In genomic region chrX:48938721-48939416, GRCh38 we compare ENCODE assay signal across 8 cellular contexts. TPM values are rescaled to one million over a fixed set of nuclear protein-coding genes. Genes with fewer than 3 reads are reported as not detected.
DNase-seq lines count a peak whose midpoint lies in the region; ATAC-seq and TF ChIP-seq lines count a peak whose summit lies in the region.

No MANE protein-coding gene starts in this region.

- no peaks in the 10 kb centered on the region for H3K9me3 ChIP-seq in SK-N-SH

- H3K9me2 ChIP-seq in SK-N-SH, result no peaks in the 10 kb centered on the region

- no peak overlapping the region for H3K4me3 ChIP-seq in SK-N-SH (ENCODE audit: low read depth in 2 of 2, low read length in 1 of 2)

- peaks cover 80% of the 10 kb centered on the region for H3K4me1 Mint-ChIP-seq in activated T-helper 2 cell treated with anti-CD3 and anti-CD28 coated beads, Interferon-gamma antibody, Interleukin-2, Interleukin-4, amounts not matched to agents 10 μg/mL and 5 μg/mL and 100 μg/mL, durations not matched to agents 14 hours and 24 hours and 36 hours (ENCODE audit: low read depth)

- H3F3A ChIP-seq in SK-N-SH (replicated peaks; ENCODE audit: insufficient read depth), result no peaks in the 10 kb centered on the region

- H3K9me3 Mint-ChIP-seq in activated T-helper 2 cell treated with anti-CD3 and anti-CD28 coated beads, Interferon-gamma antibody, Interleukin-2, Interleukin-4, amounts not matched to agents 10 μg/mL and 5 μg/mL and 100 μg/mL, durations not matched to agents 14 hours and 24 hours and 36 hours, result no peaks in the 10 kb centered on the region

- H3K36me3 Mint-ChIP-seq in activated T-helper 2 cell treated with anti-CD3 and anti-CD28 coated beads, Interferon-gamma antibody, Interleukin-2, Interleukin-4, amounts not matched to agents 10 μg/mL and 5 μg/mL and 100 μg/mL, durations not matched to agents 14 hours and 24 hours and 36 hours (ENCODE audit: low read depth), result peaks cover 73% of the 10 kb centered on the region

- WGBS in SK-N-SH (ENCODE audit: low lambda C conversion rate), result no CpG with 5 or more reads among the region's 1 CpG

- H3K36me3 ChIP-seq in SK-N-SH (replicated peaks in 1 of 2; ENCODE audit: control insufficient read depth in 1 of 2, insufficient read depth in 2 of 2, low read length in 1 of 2), result peaks cover 16 to 48% of the 10 kb centered on the region in 2 experiments

- H3K27me3 ChIP-seq in SK-N-SH (ENCODE audit: insufficient read depth), result no peaks in the 10 kb centered on the region

- intact Hi-C loops in activated T-helper 2 cell treated with anti-CD3 and anti-CD28 coated beads, Interferon-gamma antibody, Interleukin-2, Interleukin-4, amounts not matched to agents 10 μg/mL and 5 μg/mL and 100 μg/mL, durations not matched to agents 14 hours and 24 hours and 36 hours (cut with micrococcal nuclease), result loop anchor here (5.0 to 10.0 kb wide), 3 partner anchors 224 to 1277 kb away; no protein-coding TSS in a partner anchor

- CTCF ChIA-PET in SK-N-SH (lab: Yijun Ruan, JAX), result interaction anchor here (2.2 to 3.5 kb wide), 2 partner anchors 7 to 11 kb away, joined by 8 to 10 read pairs; no protein-coding TSS in a partner anchor

- H3K27ac ChIP-seq in SK-N-SH (ENCODE audit: low read depth in 2 of 2, low read length in 1 of 2), result no peak overlapping the region

- no peak overlapping the region for H2AFZ ChIP-seq in SK-N-SH (ENCODE audit: low read depth)

- peaks cover 51% of the 10 kb centered on the region; the same call in 1 of the 2 replicates for H3K79me2 ChIP-seq in SK-N-SH (ENCODE audit: insufficient read depth)

- no peak overlapping the region for H3K9ac ChIP-seq in SK-N-SH

- peak; percentile 69 for DNase-seq in activated T-helper 2 cell treated with anti-CD3 and anti-CD28 coated beads, Interferon-gamma antibody, Interleukin-2, Interleukin-4, amounts not matched to agents 10 μg/mL and 5 μg/mL and 100 μg/mL, durations not matched to agents 14 hours and 24 hours and 36 hours (ENCODE audit: low spot score)
- DNase-seq in stimulated activated CD8-positive, alpha-beta memory T cell treated with anti-CD3 and anti-CD28 coated beads, Interleukin-15, amount 100 ng/mL, for 48 hours (ENCODE audit: low read depth in 2 of 2), result peak; percentile 70 to 76
- DNase-seq in mesenteric fat pad (ENCODE audit: low spot score) (no peak), SK-N-SH (no peak), DMS114 treated with DMSO at 0.1 percent for 48 hours (lab: John Stamatoyannopoulos, UW; ENCODE audit: unreplicated experiment) (no peak), CD1c-positive myeloid dendritic cell (ENCODE audit: extremely low spot score) (no peak)

- no peak overlapping the region for H3K4me2 ChIP-seq in SK-N-SH

- TF ChIP-seq EP300 in SK-N-SH (IDR thresholded peaks at IDR 0.05; ENCODE audit: borderline replicate concordance in 1 of 2, low read depth in 1 of 2, low read length in 1 of 2), result no peak

- POLR2A ChIA-PET in SK-N-SH (lab: Yijun Ruan, JAX), result no interaction called here

- H4K20me1 ChIP-seq in SK-N-SH (ENCODE audit: insufficient read depth), result peaks cover 77% of the 10 kb centered on the region

- no peaks in the 10 kb centered on the region for H3K27me3 Mint-ChIP-seq in activated T-helper 2 cell treated with anti-CD3 and anti-CD28 coated beads, Interferon-gamma antibody, Interleukin-2, Interleukin-4, amounts not matched to agents 10 μg/mL and 5 μg/mL and 100 μg/mL, durations not matched to agents 14 hours and 24 hours and 36 hours (ENCODE audit: low read depth)

- TF ChIP-seq RAD21 in SK-N-SH (IDR thresholded peaks at IDR 0.05; ENCODE audit: low read length), result no peak

- ATAC-seq in GM19463 (IDR thresholded peaks at IDR 0.05; ENCODE audit: unreplicated experiment) (peak; percentile 52), HG03442 (IDR thresholded peaks at IDR 0.05; ENCODE audit: unreplicated experiment) (peak; percentile 44)

- no peak for TF ChIP-seq CTCF in SK-N-SH (IDR thresholded peaks at IDR 0.05)

- H3K4me3 Mint-ChIP-seq in activated T-helper 2 cell treated with anti-CD3 and anti-CD28 coated beads, Interferon-gamma antibody, Interleukin-2, Interleukin-4, amounts not matched to agents 10 μg/mL and 5 μg/mL and 100 μg/mL, durations not matched to agents 14 hours and 24 hours and 36 hours (ENCODE audit: low read depth), result peak overlapping the region; percentile 71

- H3K27ac Mint-ChIP-seq in activated T-helper 2 cell treated with anti-CD3 and anti-CD28 coated beads, Interferon-gamma antibody, Interleukin-2, Interleukin-4, amounts not matched to agents 10 μg/mL and 5 μg/mL and 100 μg/mL, durations not matched to agents 14 hours and 24 hours and 36 hours, result peak overlapping the region; percentile 99

- H3K4me1 ChIP-seq in SK-N-SH (ENCODE audit: control insufficient read depth in 1 of 2, insufficient read depth in 2 of 2, low read depth in 1 of 2, low read length in 1 of 2), result no peaks in the 10 kb centered on the region; a peak in 1 of 4 replicates

TF ChIP-seq in SK-N-SH, 30 proteins besides CTCF, POLR2A, EP300 and RAD21:
- TF ChIP-seq USF2 (IDR thresholded peaks at IDR 0.05; ENCODE audit: borderline replicate concordance, low read depth, low read length) (no peak), REST (IDR thresholded peaks at IDR 0.05; ENCODE audit: low read depth, low read length) (no peak), YY1 (IDR thresholded peaks at IDR 0.05; ENCODE audit: low read depth) (no peak)

RNA-seq across cellular contexts. Expression of gene OTUD5, which starts 18.5 kb away (rescaled TPM):
- 73.9 and 77.9 TPM in 2 replicates for total RNA-seq in activated T-helper 2 cell treated with anti-CD3 and anti-CD28 coated beads, Interferon-gamma antibody, Interleukin-2, Interleukin-4, amounts not matched to agents 10 μg/mL and 5 μg/mL and 100 μg/mL, durations not matched to agents 14 hours and 24 hours and 36 hours
- total RNA-seq in mesenteric fat pad, result 40.0 TPM
- polyA plus RNA-seq in SK-N-SH (2012; rRNA removed), result 90.4 and 97.0 TPM in 2 replicates
- 56.0 and 68.5 TPM in 2 replicates for polyA plus RNA-seq in SK-N-SH (2012; cell fraction: cytosol; rRNA removed)
- 173 and 194 TPM in 2 replicates for polyA plus RNA-seq in SK-N-SH (2012; cell fraction: nucleus; rRNA removed)

RNA-seq across cellular contexts. Expression of gene PIM2, which starts 20.0 kb away (rescaled TPM):
- total RNA-seq in activated T-helper 2 cell treated with anti-CD3 and anti-CD28 coated beads, Interferon-gamma antibody, Interleukin-2, Interleukin-4, amounts not matched to agents 10 μg/mL and 5 μg/mL and 100 μg/mL, durations not matched to agents 14 hours and 24 hours and 36 hours, result 313 and 315 TPM in 2 replicates
- 5.7 TPM for total RNA-seq in mesenteric fat pad
- 12.3 and 14.5 TPM in 2 replicates for polyA plus RNA-seq in SK-N-SH (2012; rRNA removed)
- polyA plus RNA-seq in SK-N-SH (2012; cell fraction: cytosol; rRNA removed), result 8.6 and 9.4 TPM in 2 replicates
- polyA plus RNA-seq in SK-N-SH (2012; cell fraction: nucleus; rRNA removed), result 25.4 and 34.3 TPM in 2 replicates

RNA-seq across cellular contexts. Expression of gene SLC35A2, which starts 27.4 kb away (rescaled TPM):
- 18.3 and 21.9 TPM in 2 replicates for total RNA-seq in activated T-helper 2 cell treated with anti-CD3 and anti-CD28 coated beads, Interferon-gamma antibody, Interleukin-2, Interleukin-4, amounts not matched to agents 10 μg/mL and 5 μg/mL and 100 μg/mL, durations not matched to agents 14 hours and 24 hours and 36 hours
- 24.5 TPM for total RNA-seq in mesenteric fat pad
- polyA plus RNA-seq in SK-N-SH (2012; rRNA removed), result 71.3 and 79.3 TPM in 2 replicates
- polyA plus RNA-seq in SK-N-SH (2012; cell fraction: cytosol; rRNA removed), result 44.0 and 51.9 TPM in 2 replicates
- 59.9 and 70.5 TPM in 2 replicates for polyA plus RNA-seq in SK-N-SH (2012; cell fraction: nucleus; rRNA removed)

RNA-seq across cellular contexts. Expression of gene KCND1, which starts 32.8 kb away (rescaled TPM):
- 2.9 and 3.3 TPM in 2 replicates for total RNA-seq in activated T-helper 2 cell treated with anti-CD3 and anti-CD28 coated beads, Interferon-gamma antibody, Interleukin-2, Interleukin-4, amounts not matched to agents 10 μg/mL and 5 μg/mL and 100 μg/mL, durations not matched to agents 14 hours and 24 hours and 36 hours
- total RNA-seq in mesenteric fat pad, result 1.3 TPM
- 0.99 and 1.2 TPM in 2 replicates for polyA plus RNA-seq in SK-N-SH (2012; rRNA removed)
- 0.68 and 0.93 TPM in 2 replicates for polyA plus RNA-seq in SK-N-SH (2012; cell fraction: cytosol; rRNA removed)
- 5.7 TPM in 2 replicates for polyA plus RNA-seq in SK-N-SH (2012; cell fraction: nucleus; rRNA removed)

RNA-seq across cellular contexts. Expression of gene PQBP1, which starts 41.1 kb away (rescaled TPM):
- 97.3 and 103 TPM in 2 replicates for total RNA-seq in activated T-helper 2 cell treated with anti-CD3 and anti-CD28 coated beads, Interferon-gamma antibody, Interleukin-2, Interleukin-4, amounts not matched to agents 10 μg/mL and 5 μg/mL and 100 μg/mL, durations not matched to agents 14 hours and 24 hours and 36 hours
- 50.6 TPM for total RNA-seq in mesenteric fat pad
- polyA plus RNA-seq in SK-N-SH (2012; rRNA removed), result 67.2 and 113 TPM in 2 replicates
- 68.1 and 75.0 TPM in 2 replicates for polyA plus RNA-seq in SK-N-SH (2012; cell fraction: cytosol; rRNA removed)
- polyA plus RNA-seq in SK-N-SH (2012; cell fraction: nucleus; rRNA removed), result 175 and 179 TPM in 2 replicates

Comparison
In these comparisons a context has a peak if more than half of its experiments do, and no peak if none do; other contexts are left out.
1. DNase-seq: peak in activated T-helper 2 cell treated with anti-CD3 and anti-CD28 coated beads, Interferon-gamma antibody, Interleukin-2, Interleukin-4, amounts not matched to agents 10 μg/mL and 5 μg/mL and 100 μg/mL, durations not matched to agents 14 hours and 24 hours and 36 hours (single experiment) and stimulated activated CD8-positive, alpha-beta memory T cell treated with anti-CD3 and anti-CD28 coated beads, Interleukin-15, amount 100 ng/mL, for 48 hours (2 of 2); none in mesenteric fat pad (single experiment), SK-N-SH (single experiment), DMS114 treated with DMSO at 0.1 percent for 48 hours (single experiment) and CD1c-positive myeloid dendritic cell (single experiment).
2. RNA of gene PIM2, which starts 20.0 kb away (total RNA-seq): 313 to 315 TPM in activated T-helper 2 cell treated with anti-CD3 and anti-CD28 coated beads, Interferon-gamma antibody, Interleukin-2, Interleukin-4, amounts not matched to agents 10 μg/mL and 5 μg/mL and 100 μg/mL, durations not matched to agents 14 hours and 24 hours and 36 hours; 5.7 TPM in mesenteric fat pad (single experiment); every median in the first group is over 10 times any median in the second.